ENCODE assay signal across 14 cellular contexts in genomic region chr10:76252733-76253132, GRCh38.
"Had no signal": no experiment of that assay in that cellular context is flagged by ENCODE, and none has a peak within 500 bp of the region (broad histone marks: within the 10 kb centered on the region; RNA-seq: fewer than 3 reads in every experiment).

No MANE protein-coding gene starts in this region.

- H3K9ac ChIP-seq: SK-N-SH had no signal

- H3K9me3 ChIP-seq: adrenal gland, SK-N-SH, tibial artery had no signal

- H3K27ac ChIP-seq: foreskin keratinocyte, tibial artery, WERI-Rb-1 had no signal

- H3K27me3 ChIP-seq: adrenal gland, foreskin keratinocyte, tibial artery had no signal

- DNase-seq: activated CD4-positive, alpha-beta memory T cell treated with anti-CD3 and anti-CD28 coated beads for 36 hours; activated CD8-positive, alpha-beta memory T cell treated with anti-CD3 and anti-CD28 coated beads, Interleukin-2, amount 10 ng/mL, durations not matched to agents 7 days and 5 days; activated T-cell treated with anti-CD3 and anti-CD28 coated beads, Interleukin-2, amount 50 U/mL, for 24 hours; caudate nucleus; immature natural killer cell; SK-N-SH; stimulated activated CD4-positive, alpha-beta T cell treated with anti-CD3 and anti-CD28 coated beads, Interleukin-2, amount 100 ng/mL, for 48 hours; stimulated activated naive B cell treated with anti-CD40 and anti-IgM and Interleukin-4, amounts not matched to agents 10 μg/mL and 1 μg/mL and 100 μg/mL, for 72 hours; T-helper 1 cell; T1000; tibial artery; WERI-Rb-1 had no signal

- H3K9me2 ChIP-seq: SK-N-SH had no signal

- ATAC-seq: activated CD8-positive, alpha-beta memory T cell treated with anti-CD3 and anti-CD28 coated beads, Interleukin-2, amount 10 ng/mL, durations not matched to agents 7 days and 5 days; foreskin keratinocyte; stimulated activated naive B cell treated with anti-CD40 and anti-IgM and Interleukin-4, amounts not matched to agents 10 μg/mL and 1 μg/mL and 100 μg/mL, for 72 hours had no signal

- H3K4me1 ChIP-seq: tibial artery had no signal

- H3K36me3 ChIP-seq: adrenal gland, tibial artery, WERI-Rb-1 had no signal

- H3K4me3 ChIP-seq: adrenal gland, tibial artery had no signal

- H3K4me2 ChIP-seq: SK-N-SH had no signal
